ENCODE assay signal across 8 cellular contexts in the genomic region with DNA sequence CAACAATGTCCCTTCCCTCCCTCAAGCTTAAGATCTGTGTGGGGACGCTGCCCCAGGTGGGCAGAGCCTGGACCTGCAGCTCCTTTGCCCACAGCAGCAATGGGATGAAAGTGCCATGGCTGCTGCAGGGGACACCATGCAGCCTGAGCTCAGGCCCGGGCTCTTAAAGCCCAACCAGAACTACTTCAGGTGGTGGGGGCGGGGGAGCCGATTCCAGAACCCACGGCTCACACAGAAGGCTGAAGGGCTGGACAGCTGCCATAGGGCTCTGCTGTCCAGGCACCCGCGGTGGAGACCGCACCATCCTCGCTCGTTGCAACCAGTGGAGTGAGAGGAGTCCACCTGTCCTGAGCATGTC. TPM values are rescaled to one million over a fixed set of nuclear protein-coding genes. Genes with fewer than 3 reads are reported as not detected.
DNase-seq lines count a peak whose midpoint lies in the region; ATAC-seq and TF ChIP-seq lines count a peak whose summit lies in the region.

No MANE protein-coding gene starts in this region.

- no peaks in the 10 kb centered on the region for H3K9me3 ChIP-seq in BE2C

- H3K36me3 Mint-ChIP-seq in HFFc6 (ENCODE audit: low read depth) (peaks cover 5% of the 10 kb centered on the region), CD14-positive monocyte (peaks cover 34 to 47% of the 10 kb centered on the region in 2 donors)

- no peaks in the 10 kb centered on the region for H3K9me3 Mint-ChIP-seq in HFFc6
- H3K9me3 Mint-ChIP-seq in CD14-positive monocyte = no peaks in the 10 kb centered on the region

- intact Hi-C loops in CD14-positive monocyte (cut with micrococcal nuclease) = no loop called here

- no peaks in the 10 kb centered on the region for H3K27me3 Mint-ChIP-seq in HFFc6 (ENCODE audit: insufficient read depth)
- H3K27me3 Mint-ChIP-seq in CD14-positive monocyte (ENCODE audit: low read depth in 3 of 3) = no peaks in the 10 kb centered on the region

- no peak overlapping the region for H3K4me3 ChIP-seq in BE2C (ENCODE audit: low read depth, low read length)
- H3K4me3 ChIP-seq in kidney epithelial cell (ENCODE audit: low read depth, low read length) = no peak overlapping the region

- ATAC-seq in HG02623 (IDR thresholded peaks at IDR 0.05; ENCODE audit: unreplicated experiment) (no peak), HG03025 (IDR thresholded peaks at IDR 0.05; ENCODE audit: low FRiP score, unreplicated experiment) (no peak)

- H3K4me3 Mint-ChIP-seq in HFFc6 (no peak overlapping the region), CD14-positive monocyte (no peak overlapping the region)

- no peak overlapping the region for H3K27ac Mint-ChIP-seq in HFFc6
- no peak overlapping the region for H3K27ac Mint-ChIP-seq in CD14-positive monocyte

- H3K4me1 ChIP-seq in BE2C = no peaks in the 10 kb centered on the region

- TF ChIP-seq CTCF in BE2C (IDR thresholded peaks at IDR 0.05; ENCODE audit: low read depth, low read length) = peak; percentile 34
- peak; percentile 35; the same call in 1 of the 2 replicates for TF ChIP-seq CTCF in HFFc6 (IDR thresholded peaks at IDR 0.05)
- peak; percentile 55 for TF ChIP-seq CTCF in VCaP (conservative IDR thresholded peaks at IDR 0.05)
- peak; percentile 54 for TF ChIP-seq CTCF in kidney epithelial cell (IDR thresholded peaks at IDR 0.05; ENCODE audit: insufficient read depth, low read length, poor library complexity, severe bottlenecking)
- TF ChIP-seq CTCF in CD14-positive monocyte (IDR thresholded peaks at IDR 0.05) = no peak

- DNase-seq in BE2C (peak; percentile 23), HFFc6 (no peak), kidney epithelial cell (ENCODE audit: low read depth) (no peak), CD14-positive monocyte (ENCODE audit: low spot score) (no peak), NCI-H2107 treated with DMSO at 0.1 percent for 48 hours (lab: John Stamatoyannopoulos, UW; ENCODE audit: unreplicated experiment) (no peak)

- H3K27me3 ChIP-seq in BE2C = no peaks in the 10 kb centered on the region
- no peaks in the 10 kb centered on the region for H3K27me3 ChIP-seq in kidney epithelial cell (ENCODE audit: control insufficient read depth, insufficient read depth, low read length)

- H3K4me1 Mint-ChIP-seq in HFFc6 (ENCODE audit: low read depth) = no peaks in the 10 kb centered on the region
- no peaks in the 10 kb centered on the region for H3K4me1 Mint-ChIP-seq in CD14-positive monocyte

- no peak overlapping the region for H3K27ac ChIP-seq in VCaP

- peaks cover 11% of the 10 kb centered on the region for H3K36me3 ChIP-seq in BE2C
- peaks cover 4% of the 10 kb centered on the region for H3K36me3 ChIP-seq in kidney epithelial cell (ENCODE audit: control insufficient read depth, insufficient read depth, low read length)

RNA-seq across cellular contexts. Expression of a gene that starts 12.5 kb away (rescaled TPM):
- polyA plus RNA-seq in BE2C (2012; ENCODE audit: insufficient read depth, insufficient read length, low read depth) = 127 TPM
- total RNA-seq in HFFc6 (2021; fragmentation: NEBNext Ultra II Directional; extraction: Animal tissue kit (Norgen Biotek cat#: 25700)) = 100 to 1,000 TPM; 116 to 145 (median 133) TPM
- 90.0 and 121 TPM in 2 replicates for total RNA-seq in kidney epithelial cell
- 10 to 100 TPM; 45.0 to 45.4 TPM for polyA plus RNA-seq in CD14-positive monocyte

RNA-seq across cellular contexts. Expression of a gene that starts 27.5 kb away (rescaled TPM):
- polyA plus RNA-seq in BE2C (2012; ENCODE audit: insufficient read depth, insufficient read length, low read depth) = 130 TPM
- 10 to 100 TPM; 65.4 to 73.4 (median 70.9) TPM for total RNA-seq in HFFc6 (2021; fragmentation: NEBNext Ultra II Directional; extraction: Animal tissue kit (Norgen Biotek cat#: 25700))
- total RNA-seq in kidney epithelial cell = 88.0 and 91.4 TPM in 2 replicates
- 1 to 10 TPM; 5.7 to 8.2 TPM for polyA plus RNA-seq in CD14-positive monocyte

RNA-seq across cellular contexts. Expression of a gene that starts 55.5 kb away (rescaled TPM):
- polyA plus RNA-seq in BE2C (2012; ENCODE audit: insufficient read depth, insufficient read length, low read depth) = 60.8 TPM
- total RNA-seq in HFFc6 (2021; fragmentation: NEBNext Ultra II Directional; extraction: Animal tissue kit (Norgen Biotek cat#: 25700)) = 100 to 1,000 TPM; 193 to 267 (median 212) TPM
- 77.5 and 77.9 TPM in 2 replicates for total RNA-seq in kidney epithelial cell
- polyA plus RNA-seq in CD14-positive monocyte = 10 to 100 TPM; 52.6 to 75.5 TPM

RNA-seq across cellular contexts. Expression of a gene that starts 55.8 kb away (rescaled TPM):
- polyA plus RNA-seq in BE2C (2012; ENCODE audit: insufficient read depth, insufficient read length, low read depth) = 712 TPM
- 100 to 1,000 TPM; 439 to 504 (median 478) TPM for total RNA-seq in HFFc6 (2021; fragmentation: NEBNext Ultra II Directional; extraction: Animal tissue kit (Norgen Biotek cat#: 25700))
- total RNA-seq in kidney epithelial cell = 42.0 and 45.1 TPM in 2 replicates
- 100 to 1,000 TPM; 110 to 133 TPM for polyA plus RNA-seq in CD14-positive monocyte
